Comparison of ENCODE assay signal across 18 cellular contexts in the genomic region with DNA sequence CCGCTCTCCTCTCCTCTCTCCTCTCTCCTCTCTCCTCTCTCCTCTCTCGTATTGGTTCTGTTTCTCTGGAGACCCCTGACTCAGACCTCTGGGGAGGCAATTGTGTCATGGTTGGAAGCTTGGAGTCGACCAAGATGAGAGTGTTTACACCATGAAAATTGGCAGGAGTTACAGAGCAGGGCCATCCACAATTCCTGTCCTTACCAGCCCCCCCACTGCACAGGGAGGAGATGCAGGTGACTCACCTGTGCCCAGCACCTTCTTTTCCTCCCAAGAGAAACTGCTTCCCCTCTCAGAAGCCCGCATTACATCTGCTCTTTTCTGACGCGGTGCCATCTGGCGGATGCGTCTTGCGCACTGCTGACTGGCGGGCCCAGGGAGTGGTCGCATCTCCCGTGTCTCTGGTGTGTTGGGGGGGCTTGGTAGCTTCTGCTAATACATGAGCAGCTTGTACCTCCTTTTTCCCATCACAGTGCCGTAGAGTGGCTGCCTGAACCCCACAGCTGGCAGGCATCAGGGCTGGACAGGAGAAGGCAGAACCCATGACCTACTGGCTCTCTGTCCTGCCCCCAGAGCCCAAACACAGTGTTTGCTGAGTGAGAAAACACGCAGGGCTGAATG. TPM values are rescaled to one million over a fixed set of nuclear protein-coding genes. Genes with fewer than 3 reads are reported as not detected.
"Had no signal": no experiment of that assay in that cellular context is flagged by ENCODE, and none has a peak within 500 bp of the region (broad histone marks: within the 10 kb centered on the region; RNA-seq: fewer than 3 reads in every experiment).

No MANE protein-coding gene starts in this region.

- H3K9me3 ChIP-seq: colonic mucosa, gastrocnemius medialis, heart left ventricle, mucosa of descending colon, thyroid gland had no signal

- H3K9ac ChIP-seq: parathyroid adenoma had no signal

- H3K27me3 ChIP-seq: colonic mucosa, gastrocnemius medialis, thyroid gland had no signal

- H3K36me3 ChIP-seq: colonic mucosa, gastrocnemius medialis, heart left ventricle, thyroid gland had no signal

- H3K27ac ChIP-seq: colonic mucosa, gastrocnemius medialis, heart left ventricle, parathyroid adenoma, thyroid gland had no signal

- H3K79me2 ChIP-seq: parathyroid adenoma had no signal

- ATAC-seq: activated CD4-positive, alpha-beta T cell treated with anti-CD3 and anti-CD28 coated beads for 36 hours; gastrocnemius medialis; heart left ventricle; left cardiac atrium; mucosa of descending colon; naive thymus-derived CD4-positive, alpha-beta T cell had no signal

- H2AFZ ChIP-seq: parathyroid adenoma had no signal

- H3K4me1 ChIP-seq: colonic mucosa, gastrocnemius medialis, heart left ventricle, parathyroid adenoma, thyroid gland had no signal

- DNase-seq: activated CD4-positive, alpha-beta memory T cell treated with anti-CD3 and anti-CD28 coated beads for 36 hours; activated CD4-positive, alpha-beta T cell treated with anti-CD3 and anti-CD28 coated beads for 36 hours; activated effector memory CD4-positive, alpha-beta T cell treated with anti-CD3 and anti-CD28 coated beads, Interleukin-2, amount 50 U/mL, for 16 hours; activated T-cell treated with anti-CD3 and anti-CD28 coated beads, Interleukin-2, amount 50 U/mL, for 24 hours; amniotic stem cell; central memory CD4-positive, alpha-beta T cell; colonic mucosa; effector CD4-positive, alpha-beta T cell; gastrocnemius medialis; heart left ventricle; immature natural killer cell; left cardiac atrium; mammary epithelial cell; mucosa of descending colon; naive thymus-derived CD4-positive, alpha-beta T cell; thyroid gland had no signal

- H3K4me3 ChIP-seq: colonic mucosa, gastrocnemius medialis, heart left ventricle, mucosa of descending colon, thyroid gland had no signal

RNA-seq across cellular contexts. Expression of gene GPR78, which starts 31.4 kb away (rescaled TPM):
- total RNA-seq: activated CD4-positive, alpha-beta memory T cell treated with anti-CD3 and anti-CD28 coated beads for 36 hours; activated CD4-positive, alpha-beta T cell treated with anti-CD3 and anti-CD28 coated beads for 36 hours; colonic mucosa; gastrocnemius medialis; mammary epithelial cell; naive thymus-derived CD4-positive, alpha-beta T cell; renal cortical epithelial cell; thyroid gland had no signal
- polyA plus RNA-seq: heart left ventricle; immature natural killer cell; mammary epithelial cell; naive thymus-derived CD4-positive, alpha-beta T cell had no signal

RNA-seq across cellular contexts. Expression of gene CPZ, which starts 43.7 kb away (rescaled TPM):
- total RNA-seq: activated CD4-positive, alpha-beta memory T cell treated with anti-CD3 and anti-CD28 coated beads for 36 hours; activated CD4-positive, alpha-beta T cell treated with anti-CD3 and anti-CD28 coated beads for 36 hours; gastrocnemius medialis; mammary epithelial cell; naive thymus-derived CD4-positive, alpha-beta T cell had no signal
- polyA plus RNA-seq: immature natural killer cell; mammary epithelial cell; naive thymus-derived CD4-positive, alpha-beta T cell had no signal
